21 cellular contexts compared by ENCODE assay signal in the genomic region with DNA sequence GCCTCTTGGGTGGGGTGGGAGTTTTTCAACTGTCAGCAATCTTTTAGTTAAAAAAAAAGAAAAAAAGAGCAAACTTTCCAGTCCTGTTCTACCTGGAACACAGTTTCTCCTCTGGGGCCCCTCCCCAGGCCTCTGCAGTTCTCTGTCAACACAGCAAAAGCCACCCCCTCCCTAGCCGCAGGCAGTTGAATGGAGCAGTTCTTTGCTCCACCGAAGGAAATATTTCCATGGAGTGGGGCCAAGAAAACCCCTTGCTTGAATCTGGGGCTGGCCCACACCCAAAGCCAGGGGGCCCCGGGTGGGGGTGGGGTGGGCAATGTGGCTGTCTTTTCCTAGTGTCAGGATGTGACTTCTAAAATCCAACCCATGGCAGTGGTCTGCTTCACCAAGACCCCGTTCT. TPM values are rescaled to one million over a fixed set of nuclear protein-coding genes. Genes with fewer than 3 reads are reported as not detected.
DNase-seq lines count a peak whose midpoint lies in the region; ATAC-seq, FAIRE-seq and TF ChIP-seq lines count a peak whose summit lies in the region.
"Had no signal": no experiment of that assay in that cellular context is flagged by ENCODE, and none has a peak within 500 bp of the region (broad histone marks: within the 10 kb centered on the region; RNA-seq: fewer than 3 reads in every experiment).

No MANE protein-coding gene starts in this region.

- DNase-seq in Caco-2 (peak; percentile 52 to 64), NCI-H69 (lab: John Stamatoyannopoulos, UW) (peak; percentile 38), K562 (ENCODE audit: extremely low read depth in 1 of 4, low spot score in 3 of 4) (no peak), amygdala (lab: John Stamatoyannopoulos, UW) (no peak), GM10248 (ENCODE audit: extremely low spot score) (no peak), mucosa of gallbladder (ENCODE audit: low spot score) (no peak)
- DNase-seq: ACHN; BE2C; C1 segment of cervical spinal cord; CD4-positive, CD25-positive, alpha-beta regulatory T cell; CD8-positive, alpha-beta memory T cell; DMS153; DMS79; GDM1; GM23248 had no signal

- POLR2A ChIA-PET in Caco-2 (lab: Charles Lee) (no interaction called here), K562 (lab: Yijun Ruan, JAX) (interaction anchor here (0.6 to 1.2 kb wide), 2 partner anchors 30 to 91 kb away, joined by 3 read pairs; no protein-coding TSS in a partner anchor), GM10248 (lab: Yijun Ruan, JAX) (no interaction called here)

- no peak for TF ChIP-seq EP300 in K562 (IDR thresholded peaks at IDR 0.05; ENCODE audit: low read length)

- no peak overlapping the region for H3K4me2 ChIP-seq in K562 (ENCODE audit: insufficient read depth, low read length)

- peak overlapping the region; percentile 74 for H2AFZ ChIP-seq in K562 (ENCODE audit: low read depth, low read length)
- H2AFZ ChIP-seq: GM23248 had no signal

- no peak for FAIRE-seq in K562 (lab: Jason Lieb, UNC)
- FAIRE-seq: A204.1 had no signal

- no peaks in the 10 kb centered on the region for H3K79me2 ChIP-seq in K562 (ENCODE audit: control insufficient read depth, insufficient read depth, low read length)

- no peak for TF ChIP-seq RAD21 in K562 (CRISPR knock-in tag; conservative IDR thresholded peaks at IDR 0.05 in 1 of 2, IDR thresholded peaks at IDR 0.05 in 1 of 2)

- H3K4me3 ChIP-seq in Caco-2 (ENCODE audit: low read depth, low read length) = no peak overlapping the region
- no peak overlapping the region for H3K4me3 ChIP-seq in K562
- H3K4me3 ChIP-seq: GM23248, HAP-1 had no signal

- H3K4me1 ChIP-seq in Caco-2 = peaks cover 19% of the 10 kb centered on the region
- peaks cover 4 to 21% of the 10 kb centered on the region in 2 experiments; a peak in 3 of 5 replicates for H3K4me1 ChIP-seq in K562 (replicated peaks in 1 of 2; ENCODE audit: control insufficient read depth in 2 of 2, insufficient read depth in 2 of 2, low read length in 2 of 2)

- peaks cover 18% of the 10 kb centered on the region for H3K4me1 Mint-ChIP-seq in Caco-2 (ENCODE audit: low read depth, unreplicated experiment)
- H3K4me1 Mint-ChIP-seq in nephron = peaks cover 66% of the 10 kb centered on the region

- CTCF ChIA-PET in Caco-2 (lab: Charles Lee) (no interaction called here), K562 (lab: Yijun Ruan, JAX; ENCODE audit: low intra/inter-chr PET ratio) (no interaction called here), GM10248 (lab: Yijun Ruan, JAX) (no interaction called here)

- TF ChIP-seq POLR2A in K562 (conservative IDR thresholded peaks at IDR 0.05) = no peak

- H3K4me3 Mint-ChIP-seq in Caco-2 (ENCODE audit: unreplicated experiment) = no peak overlapping the region
- H3K4me3 Mint-ChIP-seq in nephron = no peak overlapping the region
- H3K4me3 Mint-ChIP-seq: CD4-positive, CD25-positive, alpha-beta regulatory T cell; CD8-positive, alpha-beta memory T cell had no signal

- BruUV-seq in Caco-2 (replicated peaks; lab: Mats Ljungman, UMichigan) (no TSS peak), K562 (replicated peaks; lab: Mats Ljungman, UMichigan) (no TSS peak)

- intact Hi-C loops in Caco-2 (cut with micrococcal nuclease; ENCODE audit: unreplicated experiment) (no loop called here), K562 (cut with micrococcal nuclease) (no loop called here)

- no peaks in the 10 kb centered on the region for H3K27me3 ChIP-seq in Caco-2 (replicated peaks; ENCODE audit: control insufficient read depth, insufficient read depth, low read length)
- H3K27me3 ChIP-seq in K562 (ENCODE audit: control insufficient read depth in 2 of 2, insufficient read depth in 2 of 2, low read length in 2 of 2) = no peaks in the 10 kb centered on the region
- H3K27me3 ChIP-seq: BE2C had no signal

- H4K20me1 ChIP-seq in K562 (replicated peaks; ENCODE audit: control insufficient read depth, insufficient read depth, low read length) = no peaks in the 10 kb centered on the region

- TF ChIP-seq CTCF in Caco-2 (IDR thresholded peaks at IDR 0.05; ENCODE audit: insufficient read depth in 1 of 2, low read depth in 1 of 2, low read length in 1 of 2, severe bottlenecking in 1 of 2, unreplicated experiment in 1 of 2) (no peak), K562 (IDR thresholded peaks at IDR 0.05 in 2 of 3, conservative IDR thresholded peaks at IDR 0.05 in 1 of 3; ENCODE audit: insufficient read depth in 2 of 3, low read depth in 1 of 3, low read length in 3 of 3) (no peak), nephron (IDR thresholded peaks at IDR 0.05; ENCODE audit: unreplicated experiment in 3 of 3) (no peak), GM10248 (IDR thresholded peaks at IDR 0.05; ENCODE audit: control extremely low read depth, extremely low read depth, low read depth, missing control alignments) (no peak)

- ATAC-seq in K562 = peak; percentile 60; the same call in 2 of the 3 replicates
- no peak for ATAC-seq in GM21786 (IDR thresholded peaks at IDR 0.05; ENCODE audit: unreplicated experiment)

- no peaks in the 10 kb centered on the region for H3K9me1 ChIP-seq in K562 (ENCODE audit: control insufficient read depth, insufficient read depth, low read length)

- no peak overlapping the region; a peak in 1 of 4 replicates for H3K9ac ChIP-seq in K562 (ENCODE audit: insufficient read depth in 1 of 2, low read depth in 2 of 2, low read length in 2 of 2)
- H3K9ac ChIP-seq: GM23248 had no signal

- H3K36me3 ChIP-seq in Caco-2 (ENCODE audit: control insufficient read depth, insufficient read depth, low read length) (no peaks in the 10 kb centered on the region), K562 (ENCODE audit: control insufficient read depth, insufficient read depth, low read length) (no peaks in the 10 kb centered on the region)
- H3K36me3 ChIP-seq: BE2C, HAP-1 had no signal

- H3K27ac Mint-ChIP-seq in Caco-2 (ENCODE audit: unreplicated experiment) (no peak overlapping the region), nephron (peak overlapping the region in 2 of 3 experiments; percentile 90 to 95)
- H3K27ac Mint-ChIP-seq: CD4-positive, CD25-positive, alpha-beta regulatory T cell had no signal

- H3K9me3 ChIP-seq in Caco-2 = peaks cover 3% of the 10 kb centered on the region; the same call in 1 of the 2 replicates
- no peaks in the 10 kb centered on the region for H3K9me3 ChIP-seq in K562 (replicated peaks; ENCODE audit: control insufficient read depth, insufficient read depth, low read depth, low read length)
- H3K9me3 ChIP-seq: BE2C, HAP-1 had no signal

- in situ Hi-C loops in K562 (cut with MboI) = no loop called here

- 23% methylated on average over 3 of the region's 4 CpGs for WGBS in K562 (ENCODE audit: insufficient coverage, low coverage, missing lambda C conversion rate)

- peak overlapping the region; percentile 52; the same call in 1 of the 3 replicates for H3K27ac ChIP-seq in K562 (ENCODE audit: extremely low read depth, low read depth, low read length)
- H3K27ac ChIP-seq: GM23248 had no signal

- H3K36me3 Mint-ChIP-seq in Caco-2 (ENCODE audit: insufficient read depth, unreplicated experiment) = peaks cover 6% of the 10 kb centered on the region
- H3K36me3 Mint-ChIP-seq in nephron (ENCODE audit: low read depth) = no peaks in the 10 kb centered on the region
- H3K36me3 Mint-ChIP-seq: CD4-positive, CD25-positive, alpha-beta regulatory T cell; CD8-positive, alpha-beta memory T cell had no signal

- H3K9me3 Mint-ChIP-seq in Caco-2 (ENCODE audit: unreplicated experiment) = no peaks in the 10 kb centered on the region
- H3K9me3 Mint-ChIP-seq in nephron = no peaks in the 10 kb centered on the region

- H3K27me3 Mint-ChIP-seq in Caco-2 (ENCODE audit: insufficient read depth, unreplicated experiment) (no peaks in the 10 kb centered on the region), nephron (ENCODE audit: low read depth) (peaks cover 4% of the 10 kb centered on the region)

TF ChIP-seq in K562, 482 proteins besides CTCF, POLR2A, EP300 and RAD21 (continues in another document):
- TF ChIP-seq KLF16 (IDR thresholded peaks at IDR 0.05) = no peak
- TF ChIP-seq, protein P1, sequence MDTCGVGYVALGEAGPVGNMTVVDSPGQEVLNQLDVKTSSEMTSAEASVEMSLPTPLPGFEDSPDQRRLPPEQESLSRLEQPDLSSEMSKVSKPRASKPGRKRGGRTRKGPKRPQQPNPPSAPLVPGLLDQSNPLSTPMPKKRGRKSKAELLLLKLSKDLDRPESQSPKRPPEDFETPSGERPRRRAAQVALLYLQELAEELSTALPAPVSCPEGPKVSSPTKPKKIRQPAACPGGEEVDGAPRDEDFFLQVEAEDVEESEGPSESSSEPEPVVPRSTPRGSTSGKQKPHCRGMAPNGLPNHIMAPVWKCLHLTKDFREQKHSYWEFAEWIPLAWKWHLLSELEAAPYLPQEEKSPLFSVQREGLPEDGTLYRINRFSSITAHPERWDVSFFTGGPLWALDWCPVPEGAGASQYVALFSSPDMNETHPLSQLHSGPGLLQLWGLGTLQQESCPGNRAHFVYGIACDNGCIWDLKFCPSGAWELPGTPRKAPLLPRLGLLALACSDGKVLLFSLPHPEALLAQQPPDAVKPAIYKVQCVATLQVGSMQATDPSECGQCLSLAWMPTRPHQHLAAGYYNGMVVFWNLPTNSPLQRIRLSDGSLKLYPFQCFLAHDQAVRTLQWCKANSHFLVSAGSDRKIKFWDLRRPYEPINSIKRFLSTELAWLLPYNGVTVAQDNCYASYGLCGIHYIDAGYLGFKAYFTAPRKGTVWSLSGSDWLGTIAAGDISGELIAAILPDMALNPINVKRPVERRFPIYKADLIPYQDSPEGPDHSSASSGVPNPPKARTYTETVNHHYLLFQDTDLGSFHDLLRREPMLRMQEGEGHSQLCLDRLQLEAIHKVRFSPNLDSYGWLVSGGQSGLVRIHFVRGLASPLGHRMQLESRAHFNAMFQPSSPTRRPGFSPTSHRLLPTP (IDR thresholded peaks at IDR 0.05; ENCODE audit: borderline replicate concordance, extremely low read depth, insufficient read length) = no peak

RNA-seq across cellular contexts. Expression of a gene that starts 5.0 kb away (rescaled TPM):
- total RNA-seq in Caco-2 (2022) (0.37 TPM in 1 of 2 replicates, not detected in the other), K562 (2014; rRNA removed) (0.37 and 0.77 TPM in 2 replicates), K562 (2014; rRNA removed; fragmentation: Illumina TruSeq; extraction: Trizol) (0.69 and 1.1 TPM in 2 replicates), K562 (2015; rRNA removed; fragmentation: Illumina TruSeq; extraction: Trizol) (0.83 and 1.3 TPM in 2 replicates), K562 (2021) (2.7 and 3.8 TPM in 2 replicates), mucosa of gallbladder (132 TPM)
- 6.3 and 7.3 TPM in 2 replicates for total RNA-seq in K562 (2011; cell fraction: chromatin; rRNA removed; ENCODE audit: low replicate concordance)
- total RNA-seq in K562 (2011; cell fraction: nucleolus; rRNA removed) = 3.7 TPM in 2 replicates
- total RNA-seq in K562 (2011; cell fraction: nucleoplasm; rRNA removed) = 5.4 and 7.5 TPM in 2 replicates
- polyA plus RNA-seq in K562 (2011; rRNA removed) (0.05 TPM in 1 of 2 replicates, not detected in the other), K562 (2014; fragmentation: Illumina TruSeq; extraction: Trizol) (2.4 TPM in 2 replicates), K562 (2014; fragmentation: Nextera tagmentation; extraction: Ambion mirVana) (under 1 TPM; 0.10 to 0.15 TPM), K562 (2014; rRNA removed) (3.9 and 5.3 TPM in 2 replicates)
- 0.06 and 0.09 TPM in 2 replicates for polyA plus RNA-seq in K562 (2011; cell fraction: cytosol; rRNA removed)
- 0.04 and 0.36 TPM in 2 replicates for polyA plus RNA-seq in K562 (2011; cell fraction: nucleus; rRNA removed)
- polyA plus RNA-seq in K562 (2012) = 2.7 and 17.3 TPM in 2 replicates
- not detected in 2 replicates for polyA minus RNA-seq in K562 (2011; rRNA and poly(A)+ RNA removed)
- not detected in 2 replicates for polyA minus RNA-seq in K562 (2011; cell fraction: cytosol; rRNA and poly(A)+ RNA removed)
- not detected in 2 replicates for polyA minus RNA-seq in K562 (2011; cell fraction: nucleus; rRNA and poly(A)+ RNA removed)
- total RNA-seq: H4, HT-29 had no signal
- polyA plus RNA-seq: CD4-positive, CD25-positive, alpha-beta regulatory T cell; CD8-positive, alpha-beta memory T cell had no signal

Comparison
In these comparisons a context has a peak if more than half of its experiments do, and no peak if none do; other contexts are left out.
1. DNase-seq: peak in Caco-2 (2 of 2) and NCI-H69 (single experiment); none in K562 (0 of 4), amygdala (0 of 56), GM10248 (single experiment) and mucosa of gallbladder (single experiment).
2. RNA of a gene that starts 5.0 kb away (total RNA-seq): 132 TPM in mucosa of gallbladder (single experiment); 0.37 to 7.5 TPM in K562 and 0.37 TPM in Caco-2; every median in the first group is over 10 times any median in the second.